17 cellular contexts compared by ENCODE assay signal in the genomic region with DNA sequence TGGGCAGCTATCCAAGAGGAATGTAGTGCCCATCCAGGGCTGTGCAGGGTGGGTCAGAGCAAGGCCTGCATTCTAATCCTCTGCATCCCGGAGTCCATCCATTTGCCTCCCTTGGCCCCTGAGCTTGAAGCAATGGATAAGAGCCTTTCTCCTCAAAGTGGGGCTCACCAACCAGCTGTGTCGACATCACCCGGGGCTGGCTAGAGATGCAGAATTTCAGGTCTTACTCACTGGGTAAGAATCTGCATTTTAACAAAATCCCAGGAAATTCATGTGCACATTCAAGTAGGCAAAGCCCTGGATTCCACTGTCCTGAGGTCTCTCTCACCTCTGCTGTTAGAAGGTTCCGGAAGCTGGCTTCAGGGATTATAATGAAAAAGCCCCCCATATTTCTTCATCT.
DNase-seq lines count a peak whose midpoint lies in the region; ATAC-seq and TF ChIP-seq lines count a peak whose summit lies in the region.
"Had no signal": no experiment of that assay in that cellular context is flagged by ENCODE, and none has a peak within 500 bp of the region (broad histone marks: within the 10 kb centered on the region; RNA-seq: fewer than 3 reads in every experiment).

No MANE protein-coding gene starts in this region.

- TF ChIP-seq POLR2A in suprapubic skin (IDR thresholded peaks at IDR 0.05) = no peak

- H3K4me3 ChIP-seq in fibroblast of lung (replicated peaks in 1 of 4; ENCODE audit: control extremely low read depth in 1 of 4, insufficient read depth in 1 of 4, low read depth in 3 of 4, low read length in 4 of 4) = no peak overlapping the region
- no peak overlapping the region for H3K4me3 ChIP-seq in trophoblast cell (ENCODE audit: low read depth, low read length)
- H3K4me3 ChIP-seq in suprapubic skin = no peak overlapping the region
- H3K4me3 ChIP-seq: BLaER1 had no signal

- H3K79me1 ChIP-seq in trophoblast cell (ENCODE audit: low read length) = no peaks in the 10 kb centered on the region

- DNase-seq in EL = peak; percentile 54
- peak; percentile 52 for DNase-seq in LHCN-M2 (ENCODE audit: low read depth)
- DNase-seq in fibroblast of lung (ENCODE audit: low read depth in 2 of 2) = peak; percentile 26 to 67
- no peak for DNase-seq in trophoblast cell
- no peak for DNase-seq in suprapubic skin (ENCODE audit: low spot score in 2 of 2)
- no peak for DNase-seq in stimulated activated CD4-positive, alpha-beta T cell treated with anti-CD3 and anti-CD28 coated beads, Interleukin-4, amount 100 ng/mL, for 1 hour
- DNase-seq: ACHN; CD8-positive, alpha-beta memory T cell; Kasumi-1; NCI-H1105; NCI-H1694; NCI-H510A treated with DMSO at 0.1 percent for 48 hours; NCI-H82 had no signal

- H3K18ac ChIP-seq in trophoblast cell (ENCODE audit: low read length) = no peak overlapping the region

- no peak overlapping the region for H3K27ac Mint-ChIP-seq in stimulated activated memory B cell treated with anti-CD40 and anti-IgM and Interleukin-4, amounts not matched to agents 10 μg/mL and 1 μg/mL and 100 μg/mL, for 72 hours
- H3K27ac Mint-ChIP-seq: IgD-negative memory B cell had no signal

- no peak overlapping the region for H4K8ac ChIP-seq in trophoblast cell (ENCODE audit: low read depth, low read length)

- H2BK5ac ChIP-seq in trophoblast cell (ENCODE audit: low read depth, low read length, poor library complexity) = no peak overlapping the region

- no peak overlapping the region for H3K14ac ChIP-seq in trophoblast cell (ENCODE audit: low read length)

- no peak overlapping the region for H3K23ac ChIP-seq in trophoblast cell (ENCODE audit: low read length)

- no peak overlapping the region for H4K12ac ChIP-seq in trophoblast cell (ENCODE audit: low read depth, low read length)

- H3K4me1 ChIP-seq in fibroblast of lung (ENCODE audit: control insufficient read depth, extremely low read depth, insufficient read depth, low read length) (no peaks in the 10 kb centered on the region), trophoblast cell (ENCODE audit: control insufficient read depth in 1 of 2, insufficient read depth in 2 of 2, low read length in 2 of 2) (no peaks in the 10 kb centered on the region), suprapubic skin (no peaks in the 10 kb centered on the region)

- no peaks in the 10 kb centered on the region for H4K20me1 ChIP-seq in fibroblast of lung (ENCODE audit: control insufficient read depth, extremely low read depth, insufficient read depth, low read length)
- H4K20me1 ChIP-seq: BLaER1 had no signal

- H3K27ac ChIP-seq in fibroblast of lung (ENCODE audit: insufficient read depth, low read length) (no peak overlapping the region), trophoblast cell (ENCODE audit: low read depth, low read length) (no peak overlapping the region), suprapubic skin (no peak overlapping the region)
- H3K27ac ChIP-seq: BLaER1 had no signal

- no peak overlapping the region for H3K4ac ChIP-seq in trophoblast cell (ENCODE audit: low read depth, low read length)

- H3K79me2 ChIP-seq in fibroblast of lung (ENCODE audit: control insufficient read depth, insufficient read depth, low read length) = no peaks in the 10 kb centered on the region
- no peaks in the 10 kb centered on the region for H3K79me2 ChIP-seq in trophoblast cell (ENCODE audit: control insufficient read depth, insufficient read depth, low read length, poor library complexity)

- peaks cover 13% of the 10 kb centered on the region for H3K27me3 ChIP-seq in fibroblast of lung (ENCODE audit: control insufficient read depth, insufficient read depth, low read length)
- no peaks in the 10 kb centered on the region for H3K27me3 ChIP-seq in trophoblast cell (ENCODE audit: insufficient read depth, low read length)
- peaks cover 22% of the 10 kb centered on the region for H3K27me3 ChIP-seq in suprapubic skin
- H3K27me3 ChIP-seq: BLaER1 had no signal

- H2AFZ ChIP-seq in fibroblast of lung (ENCODE audit: low read length) (no peak overlapping the region), trophoblast cell (ENCODE audit: insufficient read depth, low read length, poor library complexity) (no peak overlapping the region)

- no CpG with 5 or more reads among the region's 4 CpGs for WGBS in trophoblast cell (ENCODE audit: extremely low coverage, insufficient coverage, insufficient read length)
- 63% methylated on average over 3 of the region's 4 CpGs for WGBS in suprapubic skin

- H3K9me3 ChIP-seq in fibroblast of lung (ENCODE audit: control insufficient read depth, insufficient read depth, low read depth, low read length) = no peaks in the 10 kb centered on the region
- peaks cover 2% of the 10 kb centered on the region for H3K9me3 ChIP-seq in trophoblast cell (ENCODE audit: insufficient read depth, low read depth, low read length)
- H3K9me3 ChIP-seq in suprapubic skin = no peaks in the 10 kb centered on the region
- H3K9me3 ChIP-seq: BLaER1 had no signal

- H3K36me3 Mint-ChIP-seq in stimulated activated memory B cell treated with anti-CD40 and anti-IgM and Interleukin-4, amounts not matched to agents 10 μg/mL and 1 μg/mL and 100 μg/mL, for 72 hours = no peaks in the 10 kb centered on the region
- H3K36me3 Mint-ChIP-seq: CD8-positive, alpha-beta memory T cell; IgD-negative memory B cell had no signal

- no peak for TF ChIP-seq EP300 in suprapubic skin (IDR thresholded peaks at IDR 0.05)

- H3K4me2 ChIP-seq in fibroblast of lung (ENCODE audit: extremely low read depth, insufficient read depth, low read length) (no peak overlapping the region), trophoblast cell (ENCODE audit: low read length) (no peak overlapping the region)

- no peak overlapping the region for H4K91ac ChIP-seq in trophoblast cell (ENCODE audit: low read depth, low read length)

- H3K36me3 ChIP-seq in fibroblast of lung (ENCODE audit: control insufficient read depth, insufficient read depth, low read length) (no peaks in the 10 kb centered on the region), trophoblast cell (ENCODE audit: control insufficient read depth in 1 of 2, insufficient read depth in 2 of 2, low read length in 2 of 2) (no peaks in the 10 kb centered on the region), suprapubic skin (no peaks in the 10 kb centered on the region)
- H3K36me3 ChIP-seq: BLaER1 had no signal

- H3K9ac ChIP-seq in fibroblast of lung (ENCODE audit: insufficient read depth, low read length) = no peak overlapping the region
- H3K9ac ChIP-seq in trophoblast cell (ENCODE audit: low read length) = no peak overlapping the region
- H3K9ac ChIP-seq: BLaER1 had no signal

- TF ChIP-seq CTCF in fibroblast of lung (conservative IDR thresholded peaks at IDR 0.05 in 1 of 2, IDR thresholded peaks at IDR 0.05 in 1 of 2; ENCODE audit: low read depth in 1 of 2, low read length in 2 of 2) (no peak), suprapubic skin (IDR thresholded peaks at IDR 0.05) (no peak)

- H2BK120ac ChIP-seq in trophoblast cell (ENCODE audit: insufficient read depth, low read length, poor library complexity) = no peak overlapping the region

- H3K4me1 Mint-ChIP-seq in stimulated activated memory B cell treated with anti-CD40 and anti-IgM and Interleukin-4, amounts not matched to agents 10 μg/mL and 1 μg/mL and 100 μg/mL, for 72 hours = no peaks in the 10 kb centered on the region
- H3K4me1 Mint-ChIP-seq: CD8-positive, alpha-beta memory T cell; IgD-negative memory B cell had no signal

- ATAC-seq in stimulated activated memory B cell treated with anti-CD40 and anti-IgM and Interleukin-4, amounts not matched to agents 10 μg/mL and 1 μg/mL and 100 μg/mL, for 72 hours = no peak
- ATAC-seq: Panc1 had no signal

- peaks cover 7% of the 10 kb centered on the region for H3K27me3 Mint-ChIP-seq in stimulated activated memory B cell treated with anti-CD40 and anti-IgM and Interleukin-4, amounts not matched to agents 10 μg/mL and 1 μg/mL and 100 μg/mL, for 72 hours
- H3K27me3 Mint-ChIP-seq: IgD-negative memory B cell had no signal

- H3K9me3 Mint-ChIP-seq in stimulated activated memory B cell treated with anti-CD40 and anti-IgM and Interleukin-4, amounts not matched to agents 10 μg/mL and 1 μg/mL and 100 μg/mL, for 72 hours = no peaks in the 10 kb centered on the region
- H3K9me3 Mint-ChIP-seq: CD8-positive, alpha-beta memory T cell; IgD-negative memory B cell had no signal

- no peak overlapping the region for H3K4me3 Mint-ChIP-seq in stimulated activated memory B cell treated with anti-CD40 and anti-IgM and Interleukin-4, amounts not matched to agents 10 μg/mL and 1 μg/mL and 100 μg/mL, for 72 hours
- H3K4me3 Mint-ChIP-seq: CD8-positive, alpha-beta memory T cell had no signal

- H2BK12ac ChIP-seq in trophoblast cell (ENCODE audit: low read length) = no peak overlapping the region

- H2AK5ac ChIP-seq in trophoblast cell (ENCODE audit: low read length) = no peak overlapping the region

Comparison
In these comparisons a context has a peak if more than half of its experiments do, and no peak if none do; other contexts are left out.
1. DNase-seq: peak in EL (single experiment), LHCN-M2 (single experiment) and fibroblast of lung (2 of 2); none in trophoblast cell (0 of 2), suprapubic skin (0 of 2) and stimulated activated CD4-positive, alpha-beta T cell treated with anti-CD3 and anti-CD28 coated beads, Interleukin-4, amount 100 ng/mL, for 1 hour (single experiment).